ENCODE assay signal across 16 cellular contexts in genomic region chr5:127987354-127988148, GRCh38.
DNase-seq lines count a peak whose midpoint lies in the region; ATAC-seq and TF ChIP-seq lines count a peak whose summit lies in the region.
"Had no signal": no experiment of that assay in that cellular context is flagged by ENCODE, and none has a peak within 500 bp of the region (broad histone marks: within the 10 kb centered on the region; RNA-seq: fewer than 3 reads in every experiment).

No MANE protein-coding gene starts in this region.

- in situ Hi-C loops in astrocyte of the spinal cord (cut with HindIII; ENCODE audit: low sequenced_read_pairs), result no loop called here
- in situ Hi-C loops in transverse colon (cut with MboI; ENCODE audit: low pct_ligation_motif_present in 1 of 4, low pct_unique_long_range_greater_than_20kb in 1 of 4, low sequenced_read_pairs in 3 of 4), result no loop called here

- 90 to 100% methylated on average over 2 of the region's 2 CpGs for WGBS in transverse colon (ENCODE audit: low coverage in 1 of 2), 2 donors

- intact Hi-C loops in Calu3 (cut with micrococcal nuclease; ENCODE audit: unreplicated experiment) (no loop called here), transverse colon (cut with DNase I; ENCODE audit: low total_unique reads) (no loop called here)
- intact Hi-C loops in activated T-helper 2 cell treated with anti-CD3 and anti-CD28 coated beads, Interferon-gamma antibody, Interleukin-2, Interleukin-4, amounts not matched to agents 10 μg/mL and 5 μg/mL and 100 μg/mL, durations not matched to agents 14 hours and 24 hours and 36 hours (cut with micrococcal nuclease), result no loop called here

- DNase-seq in Calu3, result no peak
- DNase-seq in HFFc6, result no peak
- peak; percentile 1 for DNase-seq in astrocyte of the spinal cord (ENCODE audit: low read depth, low spot score)
- no peak for DNase-seq in mesothelial cell of epicardium (ENCODE audit: low spot score in 2 of 2, unreplicated experiment in 2 of 2)
- no peak for DNase-seq in activated T-helper 2 cell treated with anti-CD3 and anti-CD28 coated beads, Interferon-gamma antibody, Interleukin-2, Interleukin-4, amounts not matched to agents 10 μg/mL and 5 μg/mL and 100 μg/mL, durations not matched to agents 14 hours and 24 hours and 36 hours (ENCODE audit: low spot score)
- no peak for DNase-seq in NCI-H345 (lab: John Stamatoyannopoulos, UW)
- DNase-seq in transverse colon, result no peak
- DNase-seq: activated B cell treated with CpG ODN at 0.5 μM for 24 hours; activated naive CD4-positive, alpha-beta T cell treated with Interleukin-2 at 50 U/mL for 16 hours; effector CD8-positive, alpha-beta T cell; NCI-H510A; sigmoid colon; stimulated activated CD4-positive, alpha-beta T cell treated with anti-CD3 and anti-CD28 coated beads, Interleukin-4, amount 100 ng/mL, for 24 hours; tibial artery had no signal

- peaks cover 5% of the 10 kb centered on the region for H3K36me3 Mint-ChIP-seq in Calu3 (ENCODE audit: insufficient read depth, unreplicated experiment)
- no peaks in the 10 kb centered on the region for H3K36me3 Mint-ChIP-seq in HFFc6 (ENCODE audit: low read depth)
- H3K36me3 Mint-ChIP-seq in mesothelial cell of epicardium, result no peaks in the 10 kb centered on the region
- H3K36me3 Mint-ChIP-seq in activated T-helper 2 cell treated with anti-CD3 and anti-CD28 coated beads, Interferon-gamma antibody, Interleukin-2, Interleukin-4, amounts not matched to agents 10 μg/mL and 5 μg/mL and 100 μg/mL, durations not matched to agents 14 hours and 24 hours and 36 hours (ENCODE audit: low read depth), result no peaks in the 10 kb centered on the region

- peak overlapping the region; percentile 51 for H3K27ac Mint-ChIP-seq in Calu3 (ENCODE audit: unreplicated experiment)
- peak overlapping the region; percentile 92 for H3K27ac Mint-ChIP-seq in HFFc6
- peak overlapping the region; percentile 90 for H3K27ac Mint-ChIP-seq in mesothelial cell of epicardium
- H3K27ac Mint-ChIP-seq in activated T-helper 2 cell treated with anti-CD3 and anti-CD28 coated beads, Interferon-gamma antibody, Interleukin-2, Interleukin-4, amounts not matched to agents 10 μg/mL and 5 μg/mL and 100 μg/mL, durations not matched to agents 14 hours and 24 hours and 36 hours, result no peak overlapping the region
- H3K27ac Mint-ChIP-seq: activated B cell treated with CpG ODN at 0.5 μM for 24 hours had no signal

- H3K4me1 Mint-ChIP-seq in Calu3 (ENCODE audit: low read depth, unreplicated experiment), result peaks cover 24% of the 10 kb centered on the region
- peaks cover 28% of the 10 kb centered on the region for H3K4me1 Mint-ChIP-seq in HFFc6 (ENCODE audit: low read depth)
- peaks cover 19% of the 10 kb centered on the region for H3K4me1 Mint-ChIP-seq in mesothelial cell of epicardium
- H3K4me1 Mint-ChIP-seq in activated T-helper 2 cell treated with anti-CD3 and anti-CD28 coated beads, Interferon-gamma antibody, Interleukin-2, Interleukin-4, amounts not matched to agents 10 μg/mL and 5 μg/mL and 100 μg/mL, durations not matched to agents 14 hours and 24 hours and 36 hours (ENCODE audit: low read depth), result no peaks in the 10 kb centered on the region
- H3K4me1 Mint-ChIP-seq: activated B cell treated with CpG ODN at 0.5 μM for 24 hours had no signal

- no TSS peak for BruUV-seq in Calu3 (replicated peaks; lab: Mats Ljungman, UMichigan)

- H3K4me3 Mint-ChIP-seq in Calu3 (ENCODE audit: low read depth, unreplicated experiment), result peak overlapping the region; percentile 7
- H3K4me3 Mint-ChIP-seq in HFFc6, result peak overlapping the region; percentile 71
- H3K4me3 Mint-ChIP-seq in mesothelial cell of epicardium, result no peak overlapping the region
- no peak overlapping the region for H3K4me3 Mint-ChIP-seq in activated T-helper 2 cell treated with anti-CD3 and anti-CD28 coated beads, Interferon-gamma antibody, Interleukin-2, Interleukin-4, amounts not matched to agents 10 μg/mL and 5 μg/mL and 100 μg/mL, durations not matched to agents 14 hours and 24 hours and 36 hours (ENCODE audit: low read depth)
- H3K4me3 Mint-ChIP-seq: activated B cell treated with CpG ODN at 0.5 μM for 24 hours had no signal

- no peak for TF ChIP-seq POLR2A in transverse colon (IDR thresholded peaks at IDR 0.05)

- no peaks in the 10 kb centered on the region for H3K9me3 ChIP-seq in transverse colon
- H3K9me3 ChIP-seq: neutrophil, sigmoid colon, tibial artery had no signal

- no peak for ATAC-seq in GM18868 (IDR thresholded peaks at IDR 0.05; ENCODE audit: unreplicated experiment)

- H3K27me3 ChIP-seq in transverse colon, result no peaks in the 10 kb centered on the region
- H3K27me3 ChIP-seq: neutrophil, sigmoid colon, tibial artery had no signal

- H3K27me3 Mint-ChIP-seq in Calu3 (ENCODE audit: unreplicated experiment), result no peaks in the 10 kb centered on the region
- peaks cover 1% of the 10 kb centered on the region; the same call in 1 of the 2 replicates for H3K27me3 Mint-ChIP-seq in HFFc6 (ENCODE audit: insufficient read depth)
- no peaks in the 10 kb centered on the region for H3K27me3 Mint-ChIP-seq in mesothelial cell of epicardium (ENCODE audit: low read depth)
- no peaks in the 10 kb centered on the region for H3K27me3 Mint-ChIP-seq in activated T-helper 2 cell treated with anti-CD3 and anti-CD28 coated beads, Interferon-gamma antibody, Interleukin-2, Interleukin-4, amounts not matched to agents 10 μg/mL and 5 μg/mL and 100 μg/mL, durations not matched to agents 14 hours and 24 hours and 36 hours (ENCODE audit: low read depth)
- H3K27me3 Mint-ChIP-seq: activated B cell treated with CpG ODN at 0.5 μM for 24 hours had no signal

- TF ChIP-seq EP300 in transverse colon (IDR thresholded peaks at IDR 0.05; ENCODE audit: low read depth), result no peak

- TF ChIP-seq CTCF in Calu3 (IDR thresholded peaks at IDR 0.05; ENCODE audit: unreplicated experiment) (no peak), HFFc6 (IDR thresholded peaks at IDR 0.05) (0 out of 2 replicates have a peak, but pooled peaks have one; percentile 14), astrocyte of the spinal cord (IDR thresholded peaks at IDR 0.05; ENCODE audit: low read depth, low read length) (no peak), mesothelial cell of epicardium (IDR thresholded peaks at IDR 0.05; ENCODE audit: unreplicated experiment) (no peak), transverse colon (IDR thresholded peaks at IDR 0.05) (no peak)

- H3K4me3 ChIP-seq in astrocyte of the spinal cord (ENCODE audit: low read depth, low read length) (no peak overlapping the region), transverse colon (no peak overlapping the region)
- H3K4me3 ChIP-seq: sigmoid colon, tibial artery had no signal

- peaks cover 2% of the 10 kb centered on the region for H3K9me3 Mint-ChIP-seq in Calu3 (ENCODE audit: low read depth, unreplicated experiment)
- no peaks in the 10 kb centered on the region for H3K9me3 Mint-ChIP-seq in HFFc6
- peaks cover 10% of the 10 kb centered on the region for H3K9me3 Mint-ChIP-seq in mesothelial cell of epicardium
- no peaks in the 10 kb centered on the region for H3K9me3 Mint-ChIP-seq in activated T-helper 2 cell treated with anti-CD3 and anti-CD28 coated beads, Interferon-gamma antibody, Interleukin-2, Interleukin-4, amounts not matched to agents 10 μg/mL and 5 μg/mL and 100 μg/mL, durations not matched to agents 14 hours and 24 hours and 36 hours

- H3K27ac ChIP-seq in transverse colon, result no peak overlapping the region
- H3K27ac ChIP-seq: neutrophil, tibial artery had no signal

- H3K36me3 ChIP-seq in transverse colon, result no peaks in the 10 kb centered on the region
- H3K36me3 ChIP-seq: neutrophil, sigmoid colon, tibial artery had no signal

- CTCF ChIA-PET in Calu3 (lab: Charles Lee), result interaction anchor here (0.6 to 2.1 kb wide), 15 partner anchors 9 to 167 kb away, joined by 3 to 9 read pairs (median 3); no protein-coding TSS in a partner anchor

- peaks cover 0 to 4% (median 0%) of the 10 kb centered on the region in 4 donors for H3K4me1 ChIP-seq in transverse colon

Comparison
In these comparisons a context has a peak if more than half of its experiments do, and no peak if none do; other contexts are left out.
1. H3K4me3 Mint-ChIP-seq: peak in Calu3 (single experiment) and HFFc6 (single experiment); none in mesothelial cell of epicardium (single experiment) and activated T-helper 2 cell treated with anti-CD3 and anti-CD28 coated beads, Interferon-gamma antibody, Interleukin-2, Interleukin-4, amounts not matched to agents 10 μg/mL and 5 μg/mL and 100 μg/mL, durations not matched to agents 14 hours and 24 hours and 36 hours (single experiment).